In the genomic region with DNA sequence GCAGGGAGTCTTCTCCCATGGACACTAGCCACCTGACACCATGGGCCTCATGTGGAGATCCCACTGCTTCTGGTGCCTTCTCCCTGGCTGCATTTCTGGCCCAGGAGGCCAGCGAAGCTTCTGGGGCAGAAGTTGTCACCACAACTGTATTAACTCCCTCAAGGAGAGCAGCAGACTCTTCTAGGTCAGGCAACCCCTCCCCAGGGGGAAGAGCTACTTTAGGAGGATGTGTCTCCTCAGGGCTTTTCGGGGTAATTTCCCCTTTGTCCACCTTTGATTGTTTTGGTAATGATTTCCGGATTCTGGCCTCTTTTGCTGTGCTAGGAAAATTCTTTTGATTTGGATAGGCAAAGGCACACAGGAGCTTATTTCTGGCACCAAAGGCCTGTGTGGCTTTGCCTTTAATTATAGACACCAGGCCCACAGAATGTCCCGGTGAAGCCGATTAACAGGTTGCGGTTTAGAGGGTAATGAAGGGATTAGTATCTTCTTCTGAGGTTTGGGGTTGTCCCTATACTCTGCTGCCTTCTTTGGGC, we compare ENCODE assay signal across 16 cellular contexts. TPM values are rescaled to one million over a fixed set of nuclear protein-coding genes. Genes with fewer than 3 reads are reported as not detected.
A peak's percentile ranks its signal among the peaks of the same experiment; 100 is the strongest.
DNase-seq lines count a peak whose midpoint lies in the region; ATAC-seq and TF ChIP-seq lines count a peak whose summit lies in the region.
"Had no signal": no experiment of that assay in that cellular context is flagged by ENCODE, and none has a peak within 500 bp of the region (broad histone marks: within the 10 kb centered on the region; RNA-seq: fewer than 3 reads in every experiment).

No MANE protein-coding gene starts in this region.

- no peak overlapping the region for H3K18ac ChIP-seq in mesenchymal stem cell (ENCODE audit: low read depth in 1 of 2, low read length in 2 of 2)

- H3K9me3 ChIP-seq in MM.1S (replicated peaks; ENCODE audit: insufficient read depth, low read length) (no peaks in the 10 kb centered on the region), mesenchymal stem cell (ENCODE audit: control insufficient read depth, low read length) (no peaks in the 10 kb centered on the region), lower lobe of right lung (no peaks in the 10 kb centered on the region)

- H3K79me1 ChIP-seq in mesenchymal stem cell (replicated peaks; ENCODE audit: low read length, poor library complexity, severe bottlenecking) = no peaks in the 10 kb centered on the region

- no peak overlapping the region for H3K4me2 ChIP-seq in MM.1S (ENCODE audit: low read depth, low read length)
- H3K4me2 ChIP-seq in mesenchymal stem cell (ENCODE audit: low read length, poor library complexity, severe bottlenecking) = no peak overlapping the region

- H2BK15ac ChIP-seq in mesenchymal stem cell (ENCODE audit: low read depth, poor library complexity, severe bottlenecking) = no peak overlapping the region

- H3F3A ChIP-seq in MM.1S (ENCODE audit: insufficient read depth, low read length) = no peaks in the 10 kb centered on the region

- no peak overlapping the region for H2BK12ac ChIP-seq in mesenchymal stem cell (ENCODE audit: low read length in 2 of 2)

- H2BK120ac ChIP-seq in mesenchymal stem cell (ENCODE audit: low read depth, low read length) = no peak overlapping the region

- H3K27ac ChIP-seq in MM.1S (ENCODE audit: low read length) (no peak overlapping the region), mesenchymal stem cell (ENCODE audit: low read length, poor library complexity, severe bottlenecking) (no peak overlapping the region), lower lobe of right lung (no peak overlapping the region)

- H4K8ac ChIP-seq in mesenchymal stem cell (ENCODE audit: low read length) = peak overlapping the region; percentile 42

- H3K4ac ChIP-seq in mesenchymal stem cell (ENCODE audit: low read depth in 1 of 2, low read length in 2 of 2) = no peak overlapping the region

- H4K91ac ChIP-seq in mesenchymal stem cell (ENCODE audit: low read length) = no peak overlapping the region

- H3K9me2 ChIP-seq in MM.1S (replicated peaks; ENCODE audit: insufficient read depth, low read length) = no peaks in the 10 kb centered on the region

- DNase-seq in NCI-H82 (lab: John Stamatoyannopoulos, UW) (peak; percentile 83), NCI-H82 treated with DMSO at 0.1 percent for 48 hours (lab: John Stamatoyannopoulos, UW; ENCODE audit: unreplicated experiment) (no peak), MM.1S (peak; percentile 40), mesenchymal stem cell (no peak), lower lobe of right lung (no peak), T-helper 9 cell (no peak), superior temporal gyrus (ENCODE audit: extremely low spot score) (no peak)
- DNase-seq: left cardiac atrium, NCI-H1417 treated with DMSO at 0.1 percent for 48 hours, NCI-H69, nephron progenitor cell, SHP77 treated with DMSO at 0.1 percent for 48 hours had no signal

- no peak for TF ChIP-seq CTCF in MM.1S (IDR thresholded peaks at IDR 0.05; ENCODE audit: low read length)
- TF ChIP-seq CTCF in lower lobe of right lung (IDR thresholded peaks at IDR 0.05) = no peak

- 89% methylated on average over 5 of the region's 6 CpGs for WGBS in mesenchymal stem cell

- H4K20me1 ChIP-seq in MM.1S (ENCODE audit: insufficient read depth, low read length) = no peaks in the 10 kb centered on the region

- H3K9ac ChIP-seq in MM.1S (ENCODE audit: low read length) (no peak overlapping the region), mesenchymal stem cell (ENCODE audit: low read length) (no peak overlapping the region)

- peak; percentile 48 for ATAC-seq in GM19395 (IDR thresholded peaks at IDR 0.05; ENCODE audit: unreplicated experiment)
- no peak for ATAC-seq in lower lobe of right lung
- ATAC-seq: left cardiac atrium had no signal

- H3K27me3 ChIP-seq in MM.1S (replicated peaks; ENCODE audit: insufficient read depth, low read length) = no peaks in the 10 kb centered on the region
- H3K27me3 ChIP-seq in mesenchymal stem cell (ENCODE audit: control insufficient read depth in 1 of 2, insufficient read depth in 1 of 2, low read length in 2 of 2) = peaks cover 0 to 4% of the 10 kb centered on the region in 2 experiments
- H3K27me3 ChIP-seq in lower lobe of right lung (ENCODE audit: low read depth) = no peaks in the 10 kb centered on the region

- no peak overlapping the region for H2BK5ac ChIP-seq in mesenchymal stem cell (ENCODE audit: low read depth, low read length, poor library complexity, severe bottlenecking)

- H3K4me3 ChIP-seq in MM.1S (ENCODE audit: low read length) (no peak overlapping the region), mesenchymal stem cell (ENCODE audit: insufficient read depth in 1 of 2, low read depth in 1 of 2, low read length in 2 of 2) (no peak overlapping the region), lower lobe of right lung (no peak overlapping the region)
- H3K4me3 ChIP-seq: skin epidermis had no signal

- intact Hi-C loops in lower lobe of right lung (cut with DNase I) = no loop called here

- no peak overlapping the region for H3K14ac ChIP-seq in mesenchymal stem cell (ENCODE audit: low read length in 2 of 2)

- H3K79me2 ChIP-seq in MM.1S (ENCODE audit: low read length) = no peaks in the 10 kb centered on the region

- H3K23ac ChIP-seq in mesenchymal stem cell (ENCODE audit: low read length in 2 of 2) = no peak overlapping the region

- H3K36me3 ChIP-seq in MM.1S (replicated peaks; ENCODE audit: insufficient read depth, low read length) (no peaks in the 10 kb centered on the region), mesenchymal stem cell (ENCODE audit: control insufficient read depth in 1 of 2, insufficient read depth in 2 of 2, low read depth in 1 of 2, low read length in 2 of 2) (no peaks in the 10 kb centered on the region), lower lobe of right lung (no peaks in the 10 kb centered on the region)

- peaks cover 5% of the 10 kb centered on the region; the same call in 1 of the 2 replicates for H3K4me1 ChIP-seq in MM.1S (ENCODE audit: low read length)
- no peaks in the 10 kb centered on the region for H3K4me1 ChIP-seq in mesenchymal stem cell (ENCODE audit: control insufficient read depth, insufficient read depth, low read depth, low read length)
- peaks cover 22% of the 10 kb centered on the region for H3K4me1 ChIP-seq in lower lobe of right lung

- H2AFZ ChIP-seq in MM.1S (ENCODE audit: low read length) (no peak overlapping the region), mesenchymal stem cell (ENCODE audit: low read depth, low read length) (no peak overlapping the region)

- H2AK5ac ChIP-seq in mesenchymal stem cell (ENCODE audit: low read length, severe bottlenecking) = no peak overlapping the region

RNA-seq across cellular contexts. Expression of a gene that starts 8.9 kb away (rescaled TPM):
- 19.7 TPM for polyA plus RNA-seq in mesenchymal stem cell (2013, experiment 1 of 2)
- polyA plus RNA-seq in mesenchymal stem cell (2013, experiment 2 of 2) = 20.0 TPM
- 83.5 TPM for total RNA-seq in lower lobe of right lung

RNA-seq across cellular contexts. Expression of a gene that starts 17.3 kb away (rescaled TPM):
- 0.23 TPM for polyA plus RNA-seq in mesenchymal stem cell (2013, experiment 1 of 2)
- polyA plus RNA-seq in mesenchymal stem cell (2013, experiment 2 of 2) = 0.33 TPM
- total RNA-seq in lower lobe of right lung = 3.1 TPM

RNA-seq across cellular contexts. Expression of a gene that starts 40.7 kb away (rescaled TPM):
- polyA plus RNA-seq in mesenchymal stem cell (2013, experiment 1 of 2) = 0.10 TPM
- polyA plus RNA-seq in mesenchymal stem cell (2013, experiment 2 of 2) = 0.04 TPM
- 7.5 TPM for total RNA-seq in lower lobe of right lung
- total RNA-seq: A172, glomerular endothelial cell, left cardiac atrium had no signal

Comparison
In these comparisons a context has a peak if more than half of its experiments do, and no peak if none do; other contexts are left out.
1. DNase-seq: peak in NCI-H82 (single experiment) and MM.1S (single experiment); none in NCI-H82 treated with DMSO at 0.1 percent for 48 hours (single experiment), mesenchymal stem cell (single experiment), lower lobe of right lung (single experiment), T-helper 9 cell (single experiment) and superior temporal gyrus (single experiment).